In genomic region chrX:87299563-87300160, GRCh38 we compare ENCODE assay signal across 9 cellular contexts.
A peak's percentile ranks its signal among the peaks of the same experiment; 100 is the strongest.
DNase-seq lines count a peak whose midpoint lies in the region; ATAC-seq and TF ChIP-seq lines count a peak whose summit lies in the region.
"Had no signal": no experiment of that assay in that cellular context is flagged by ENCODE, and none has a peak within 500 bp of the region (broad histone marks: within the 10 kb centered on the region; RNA-seq: fewer than 3 reads in every experiment).

No MANE protein-coding gene starts in this region.

- intact Hi-C loops in adrenal gland (cut with DNase I): no loop called here
- intact Hi-C loops in activated CD4-positive, alpha-beta T cell treated with anti-CD3 and anti-CD28 coated beads, Interleukin-2, amount 10 ng/mL, durations not matched to agents 24 days and 14 days (cut with micrococcal nuclease): no loop called here

- H3K36me3 Mint-ChIP-seq in activated CD4-positive, alpha-beta T cell treated with anti-CD3 and anti-CD28 coated beads, Interleukin-2, amount 10 ng/mL, durations not matched to agents 24 days and 14 days (ENCODE audit: low read depth): no peaks in the 10 kb centered on the region

- ATAC-seq in HG02852 (IDR thresholded peaks at IDR 0.05; ENCODE audit: unreplicated experiment) (peak; percentile 62), HG03045 (IDR thresholded peaks at IDR 0.05; ENCODE audit: unreplicated experiment) (no peak), HG03139 (IDR thresholded peaks at IDR 0.05; ENCODE audit: unreplicated experiment) (no peak)

- peak; percentile 15 to 68 (median 44) for TF ChIP-seq CTCF in adrenal gland (IDR thresholded peaks at IDR 0.05)

- H3K27me3 ChIP-seq in adrenal gland: no peaks in the 10 kb centered on the region

- no peaks in the 10 kb centered on the region for H3K27me3 Mint-ChIP-seq in activated CD4-positive, alpha-beta T cell treated with anti-CD3 and anti-CD28 coated beads, Interleukin-2, amount 10 ng/mL, durations not matched to agents 24 days and 14 days

- H3K4me1 ChIP-seq in adrenal gland (replicated peaks in 1 of 2): no peaks in the 10 kb centered on the region

- no peak overlapping the region for H3K4me3 ChIP-seq in adrenal gland

- H3K36me3 ChIP-seq in adrenal gland (replicated peaks in 1 of 2): no peaks in the 10 kb centered on the region

- no peaks in the 10 kb centered on the region for H3K4me1 Mint-ChIP-seq in activated CD4-positive, alpha-beta T cell treated with anti-CD3 and anti-CD28 coated beads, Interleukin-2, amount 10 ng/mL, durations not matched to agents 24 days and 14 days

- no peak for TF ChIP-seq POLR2A in adrenal gland (IDR thresholded peaks at IDR 0.05)

- no peak overlapping the region for H3K4me3 Mint-ChIP-seq in activated CD4-positive, alpha-beta T cell treated with anti-CD3 and anti-CD28 coated beads, Interleukin-2, amount 10 ng/mL, durations not matched to agents 24 days and 14 days

- 0 to 3% (median 2%) methylated on average over 4 of the region's 4 CpGs for WGBS in adrenal gland, 4 donors

- H3K9me3 ChIP-seq in adrenal gland (replicated peaks in 1 of 3): no peaks in the 10 kb centered on the region

- no peak overlapping the region for H3K27ac Mint-ChIP-seq in activated CD4-positive, alpha-beta T cell treated with anti-CD3 and anti-CD28 coated beads, Interleukin-2, amount 10 ng/mL, durations not matched to agents 24 days and 14 days

- no peaks in the 10 kb centered on the region for H3K9me3 Mint-ChIP-seq in activated CD4-positive, alpha-beta T cell treated with anti-CD3 and anti-CD28 coated beads, Interleukin-2, amount 10 ng/mL, durations not matched to agents 24 days and 14 days

- H3K27ac ChIP-seq in adrenal gland: no peak overlapping the region

- peak; percentile 59 for DNase-seq in DMS53 (lab: John Stamatoyannopoulos, UW)
- no peak for DNase-seq in adrenal gland
- DNase-seq in lung microvascular endothelial cell (ENCODE audit: low read depth in 2 of 2): peak; percentile 27 to 53
- no peak for DNase-seq in activated CD4-positive, alpha-beta T cell treated with anti-CD3 and anti-CD28 coated beads, Interleukin-2, amount 10 ng/mL, durations not matched to agents 24 days and 14 days
- no peak for DNase-seq in C1 segment of cervical spinal cord (lab: John Stamatoyannopoulos, UW)
- DNase-seq: aorta had no signal

Comparison
In these comparisons a context has a peak if more than half of its experiments do, and no peak if none do; other contexts are left out.
1. DNase-seq: peak in DMS53 (single experiment) and lung microvascular endothelial cell (2 of 2); none in adrenal gland (0 of 7), activated CD4-positive, alpha-beta T cell treated with anti-CD3 and anti-CD28 coated beads, Interleukin-2, amount 10 ng/mL, durations not matched to agents 24 days and 14 days (single experiment) and C1 segment of cervical spinal cord (0 of 14).